27 cellular contexts compared by ENCODE assay signal in the genomic region with DNA sequence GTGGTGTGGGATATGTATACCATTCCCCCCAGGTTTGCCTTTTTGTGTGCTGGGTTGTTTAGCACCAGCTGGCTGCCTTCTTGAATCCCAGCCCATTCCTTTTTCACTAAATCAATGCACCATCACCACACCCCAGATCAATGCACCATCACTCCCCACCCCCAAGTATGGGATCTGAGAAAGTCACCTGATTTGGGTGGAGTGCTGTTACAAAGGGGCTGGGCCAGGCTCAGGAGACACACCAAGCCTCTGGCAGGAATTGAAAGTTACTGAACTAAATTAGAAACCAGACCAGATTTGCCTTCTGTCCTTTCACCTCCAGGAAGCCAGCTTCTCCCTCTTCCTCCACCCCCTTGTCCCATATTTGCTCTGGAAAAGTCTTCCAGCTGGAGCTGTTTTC. TPM values are rescaled to one million over a fixed set of nuclear protein-coding genes. Genes with fewer than 3 reads are reported as not detected.
"Had no signal": no experiment of that assay in that cellular context is flagged by ENCODE, and none has a peak within 500 bp of the region (broad histone marks: within the 10 kb centered on the region; RNA-seq: fewer than 3 reads in every experiment).

No MANE protein-coding gene starts in this region.

- H3K4me3 ChIP-seq: breast epithelium, gastroesophageal sphincter, heart right ventricle, right lobe of liver, smooth muscle cell, transverse colon had no signal

- H3K36me3 ChIP-seq: breast epithelium, gastroesophageal sphincter, heart right ventricle, right lobe of liver, transverse colon had no signal

- ATAC-seq: activated T-cell treated with anti-CD3 and anti-CD28 coated beads, Interleukin-2, amount 50 U/mL, for 72 hours; esophagus mucosa; gastroesophageal sphincter; heart right ventricle; left cardiac atrium; natural killer cell treated with Interleukin-12 subunit alpha and Interleukin-12 subunit beta and Interleukin-15 and Interleukin-18, amount 100 ng/mL, for 72 hours; right lobe of liver; stimulated activated memory B cell treated with anti-CD40 and anti-IgM and Interleukin-4, amounts not matched to agents 10 μg/mL and 1 μg/mL and 100 μg/mL, for 72 hours; T-helper 17 cell had no signal

- H3K9me3 ChIP-seq: breast epithelium, gastroesophageal sphincter, heart right ventricle, right lobe of liver, transverse colon had no signal

- H3K79me2 ChIP-seq: parathyroid adenoma had no signal

- H3K27ac ChIP-seq: breast epithelium, gastroesophageal sphincter, heart right ventricle, parathyroid adenoma, right lobe of liver, transverse colon had no signal

- DNase-seq: activated CD4-positive, alpha-beta memory T cell treated with anti-CD3 and anti-CD28 coated beads for 36 hours; activated CD4-positive, alpha-beta T cell treated with anti-CD3 and anti-CD28 coated beads for 48 hours; activated effector memory CD4-positive, alpha-beta T cell treated with Interleukin-2 at 50 U/mL for 16 hours; activated naive CD4-positive, alpha-beta T cell treated with anti-CD3 and anti-CD28 coated beads for 36 hours; activated naive CD8-positive, alpha-beta T cell treated with anti-CD3 and anti-CD28 coated beads, Interleukin-2, amount 10 ng/mL, durations not matched to agents 7 days and 5 days; activated T-cell treated with anti-CD3 and anti-CD28 coated beads, Interleukin-2, amount 50 U/mL, for 72 hours; amniotic stem cell; effector memory CD4-positive, alpha-beta T cell; heart right ventricle; islet precursor cell; left cardiac atrium; right lobe of liver; stimulated activated CD4-positive, alpha-beta T cell treated with anti-CD3 and anti-CD28 coated beads, Interleukin-15, amount 100 ng/mL, for 24 hours; T-helper 17 cell; transverse colon had no signal

- H2AFZ ChIP-seq: parathyroid adenoma had no signal

- H3K4me1 ChIP-seq: breast epithelium, gastroesophageal sphincter, heart right ventricle, parathyroid adenoma, right lobe of liver, transverse colon had no signal

- H3K4me2 ChIP-seq: smooth muscle cell had no signal

- FAIRE-seq: colon, endothelial cell of umbilical vein, urothelium cell line had no signal

- H3K9ac ChIP-seq: parathyroid adenoma had no signal

- H3K27me3 ChIP-seq: breast epithelium, gastroesophageal sphincter, right lobe of liver, transverse colon had no signal

RNA-seq across cellular contexts. Expression of gene PKHD1, which starts 19.6 kb away (rescaled TPM):
- total RNA-seq: activated naive CD4-positive, alpha-beta T cell treated with anti-CD3 and anti-CD28 coated beads for 36 hours; activated naive CD8-positive, alpha-beta T cell treated with anti-CD3 and anti-CD28 coated beads, Interleukin-2, amount 10 ng/mL, durations not matched to agents 7 days and 5 days; dermis microvascular lymphatic vessel endothelial cell; endothelial cell of umbilical vein; left cardiac atrium; mesenteric fat pad; natural killer cell treated with Interleukin-12 subunit alpha and Interleukin-12 subunit beta and Interleukin-15 and Interleukin-18, amount 100 ng/mL, for 72 hours; smooth muscle cell had no signal
- polyA plus RNA-seq: endothelial cell of umbilical vein, smooth muscle cell had no signal
